ENCODE assay signal across 9 cellular contexts in genomic region chr6:163814494-163815364, GRCh38.
A peak's percentile ranks its signal among the peaks of the same experiment; 100 is the strongest.
DNase-seq lines count a peak whose midpoint lies in the region; ATAC-seq and TF ChIP-seq lines count a peak whose summit lies in the region.
"Had no signal": no experiment of that assay in that cellular context is flagged by ENCODE, and none has a peak within 500 bp of the region (broad histone marks: within the 10 kb centered on the region; RNA-seq: fewer than 3 reads in every experiment).

No MANE protein-coding gene starts in this region.

- CTCF ChIA-PET in activated naive CD4-positive, alpha-beta T cell treated with anti-CD3 and anti-CD28 coated beads for 36 hours (lab: Charles Lee) = no interaction called here
- CTCF ChIA-PET in GM10248 (lab: Yijun Ruan, JAX) = interaction anchor here (1.1 to 1.4 kb wide), 3 partner anchors 10 to 18 kb away, joined by 3 to 4 read pairs (median 4); no protein-coding TSS in a partner anchor

- no peak overlapping the region for H3K27ac ChIP-seq in foreskin keratinocyte

- intact Hi-C loops in activated naive CD4-positive, alpha-beta T cell treated with anti-CD3 and anti-CD28 coated beads for 36 hours (cut with micrococcal nuclease) = no loop called here

- peaks cover 13% of the 10 kb centered on the region for H3K27me3 Mint-ChIP-seq in activated naive CD4-positive, alpha-beta T cell treated with anti-CD3 and anti-CD28 coated beads for 36 hours (ENCODE audit: low read depth)

- H3K9me3 Mint-ChIP-seq in activated naive CD4-positive, alpha-beta T cell treated with anti-CD3 and anti-CD28 coated beads for 36 hours = peaks cover 2% of the 10 kb centered on the region
- H3K9me3 Mint-ChIP-seq: central memory CD8-positive, alpha-beta T cell had no signal

- peak; percentile 81 for ATAC-seq in GM21360 (IDR thresholded peaks at IDR 0.05; ENCODE audit: unreplicated experiment)
- peak; percentile 60 for ATAC-seq in foreskin keratinocyte
- no peak for ATAC-seq in HG02678 (IDR thresholded peaks at IDR 0.05; ENCODE audit: unreplicated experiment)

- no peaks in the 10 kb centered on the region for H3K36me3 Mint-ChIP-seq in activated naive CD4-positive, alpha-beta T cell treated with anti-CD3 and anti-CD28 coated beads for 36 hours (ENCODE audit: low read depth)

- POLR2A ChIA-PET in GM10248 (lab: Yijun Ruan, JAX) = no interaction called here

- TF ChIP-seq CTCF in AG09319 (IDR thresholded peaks at IDR 0.05; ENCODE audit: low read depth, low read length) = peak; percentile 33
- TF ChIP-seq CTCF in foreskin keratinocyte (conservative IDR thresholded peaks at IDR 0.05) = no peak
- TF ChIP-seq CTCF in GM10248 (IDR thresholded peaks at IDR 0.05; ENCODE audit: control extremely low read depth, extremely low read depth, low read depth, missing control alignments) = no peak

- no peaks in the 10 kb centered on the region for H3K4me1 Mint-ChIP-seq in activated naive CD4-positive, alpha-beta T cell treated with anti-CD3 and anti-CD28 coated beads for 36 hours (ENCODE audit: low read depth)
- H3K4me1 Mint-ChIP-seq: central memory CD8-positive, alpha-beta T cell had no signal

- H3K4me3 Mint-ChIP-seq in activated naive CD4-positive, alpha-beta T cell treated with anti-CD3 and anti-CD28 coated beads for 36 hours = no peak overlapping the region
- H3K4me3 Mint-ChIP-seq: central memory CD8-positive, alpha-beta T cell had no signal

- H3K27ac Mint-ChIP-seq in activated naive CD4-positive, alpha-beta T cell treated with anti-CD3 and anti-CD28 coated beads for 36 hours = no peak overlapping the region

- H3K27me3 ChIP-seq in foreskin keratinocyte = no peaks in the 10 kb centered on the region

- peak; percentile 82 for DNase-seq in AG09319 (ENCODE audit: extremely low read depth, low read depth)
- peak; percentile 44 for DNase-seq in MV-4-11 (lab: John Stamatoyannopoulos, UW)
- DNase-seq in foreskin keratinocyte = peak in 1 of 2 donors; percentile 46
- no peak for DNase-seq in activated naive CD4-positive, alpha-beta T cell treated with anti-CD3 and anti-CD28 coated beads for 36 hours
- no peak for DNase-seq in NCI-H345 (lab: John Stamatoyannopoulos, UW)
- no peak for DNase-seq in GM10248 (ENCODE audit: extremely low spot score)

- no peaks in the 10 kb centered on the region for H3K4me1 ChIP-seq in foreskin keratinocyte

Comparison
In these comparisons a context has a peak if more than half of its experiments do, and no peak if none do; other contexts are left out.
1. DNase-seq: peak in AG09319 (single experiment) and MV-4-11 (single experiment); none in activated naive CD4-positive, alpha-beta T cell treated with anti-CD3 and anti-CD28 coated beads for 36 hours (single experiment), NCI-H345 (single experiment) and GM10248 (single experiment).